Comparison of ENCODE assay signal across 12 cellular contexts in the genomic region with DNA sequence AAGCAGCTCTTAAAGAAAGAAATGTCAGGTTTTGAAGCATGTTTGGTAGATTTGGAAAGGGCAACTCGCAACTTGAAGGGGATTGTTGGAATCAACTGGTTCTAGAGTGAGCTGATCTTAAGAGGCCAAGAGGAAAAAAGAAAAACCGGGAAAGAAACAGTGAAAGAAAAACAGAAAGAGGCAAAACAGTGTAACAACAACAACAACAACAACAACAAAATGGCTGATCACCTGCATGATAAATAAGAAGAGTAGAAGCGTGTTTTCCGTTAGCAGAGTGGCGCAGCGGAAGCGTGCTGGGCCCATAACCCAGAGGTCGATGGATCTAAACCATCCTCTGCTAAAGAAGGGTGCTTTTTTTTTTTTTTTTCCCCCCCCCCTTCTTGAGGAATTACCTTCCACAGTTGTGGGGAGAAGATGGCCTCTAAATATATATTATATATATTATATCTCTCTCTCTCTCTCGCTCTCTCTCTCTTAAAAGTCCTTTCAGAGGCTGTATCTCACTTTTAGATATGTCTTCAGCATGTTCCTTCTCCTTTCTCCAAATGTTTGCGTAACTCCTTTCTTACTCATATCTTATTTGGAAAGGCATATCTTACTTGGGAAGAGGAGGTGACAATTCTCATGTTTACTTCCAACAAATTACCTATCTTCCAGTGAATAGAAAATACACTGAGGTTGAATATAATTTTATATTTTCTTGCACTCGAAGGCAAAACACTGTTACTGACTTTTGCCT.
DNase-seq lines count a peak whose midpoint lies in the region; ATAC-seq and TF ChIP-seq lines count a peak whose summit lies in the region.
"Had no signal": no experiment of that assay in that cellular context is flagged by ENCODE, and none has a peak within 500 bp of the region (broad histone marks: within the 10 kb centered on the region; RNA-seq: fewer than 3 reads in every experiment).

No MANE protein-coding gene starts in this region.

- TF ChIP-seq CTCF in Caco-2 (IDR thresholded peaks at IDR 0.05; ENCODE audit: insufficient read depth in 1 of 2, low read depth in 1 of 2, low read length in 1 of 2, severe bottlenecking in 1 of 2, unreplicated experiment in 1 of 2): no peak
- no peak for TF ChIP-seq CTCF in HFF-Myc (IDR thresholded peaks at IDR 0.05; ENCODE audit: low read depth, low read length, missing control alignments)
- no peak for TF ChIP-seq CTCF in glutamatergic neuron (IDR thresholded peaks at IDR 0.05; ENCODE audit: partially characterized antibody, unreplicated experiment)

- H3K36me3 Mint-ChIP-seq in Caco-2 (ENCODE audit: insufficient read depth, unreplicated experiment): peaks cover 14% of the 10 kb centered on the region
- no peaks in the 10 kb centered on the region for H3K36me3 Mint-ChIP-seq in glutamatergic neuron (ENCODE audit: unreplicated experiment)
- no peaks in the 10 kb centered on the region for H3K36me3 Mint-ChIP-seq in activated CD4-positive, alpha-beta memory T cell treated with anti-CD3 and anti-CD28 coated beads, Interleukin-2, amount 10 ng/mL, durations not matched to agents 7 days and 5 days (ENCODE audit: low read depth)
- H3K36me3 Mint-ChIP-seq: activated naive CD8-positive, alpha-beta T cell had no signal

- POLR2A ChIA-PET in Caco-2 (lab: Charles Lee): no interaction called here
- POLR2A ChIA-PET in activated CD4-positive, alpha-beta memory T cell treated with anti-CD3 and anti-CD28 coated beads, Interleukin-2, amount 10 ng/mL, durations not matched to agents 7 days and 5 days (lab: Charles Lee): no interaction called here

- H3K9me3 Mint-ChIP-seq in Caco-2 (ENCODE audit: unreplicated experiment) (no peaks in the 10 kb centered on the region), glutamatergic neuron (ENCODE audit: unreplicated experiment) (peaks cover 8% of the 10 kb centered on the region)
- H3K9me3 Mint-ChIP-seq in activated CD4-positive, alpha-beta memory T cell treated with anti-CD3 and anti-CD28 coated beads, Interleukin-2, amount 10 ng/mL, durations not matched to agents 7 days and 5 days: no peaks in the 10 kb centered on the region

- H3K27me3 Mint-ChIP-seq in Caco-2 (ENCODE audit: insufficient read depth, unreplicated experiment) (no peaks in the 10 kb centered on the region), glutamatergic neuron (ENCODE audit: unreplicated experiment) (peaks cover 2% of the 10 kb centered on the region)
- peaks cover 29% of the 10 kb centered on the region for H3K27me3 Mint-ChIP-seq in activated CD4-positive, alpha-beta memory T cell treated with anti-CD3 and anti-CD28 coated beads, Interleukin-2, amount 10 ng/mL, durations not matched to agents 7 days and 5 days

- H3K4me1 Mint-ChIP-seq in Caco-2 (ENCODE audit: low read depth, unreplicated experiment) (peaks cover 21% of the 10 kb centered on the region), glutamatergic neuron (ENCODE audit: low read depth, unreplicated experiment) (peaks cover 6% of the 10 kb centered on the region)
- peaks cover 6% of the 10 kb centered on the region for H3K4me1 Mint-ChIP-seq in activated CD4-positive, alpha-beta memory T cell treated with anti-CD3 and anti-CD28 coated beads, Interleukin-2, amount 10 ng/mL, durations not matched to agents 7 days and 5 days

- peaks cover 19% of the 10 kb centered on the region for H3K4me1 ChIP-seq in Caco-2

- CTCF ChIA-PET in Caco-2 (lab: Charles Lee): no interaction called here
- CTCF ChIA-PET in activated CD4-positive, alpha-beta memory T cell treated with anti-CD3 and anti-CD28 coated beads, Interleukin-2, amount 10 ng/mL, durations not matched to agents 7 days and 5 days (lab: Charles Lee): no interaction called here

- BruUV-seq in Caco-2 (replicated peaks; lab: Mats Ljungman, UMichigan): no TSS peak

- intact Hi-C loops in Caco-2 (cut with micrococcal nuclease; ENCODE audit: unreplicated experiment): no loop called here

- H3K27ac Mint-ChIP-seq in Caco-2 (ENCODE audit: unreplicated experiment) (peak overlapping the region; percentile 29), glutamatergic neuron (ENCODE audit: unreplicated experiment) (no peak overlapping the region)
- H3K27ac Mint-ChIP-seq in activated CD4-positive, alpha-beta memory T cell treated with anti-CD3 and anti-CD28 coated beads, Interleukin-2, amount 10 ng/mL, durations not matched to agents 7 days and 5 days: no peak overlapping the region
- H3K27ac Mint-ChIP-seq: activated naive CD8-positive, alpha-beta T cell had no signal

- no peaks in the 10 kb centered on the region for H3K9me3 ChIP-seq in Caco-2

- no peak for ATAC-seq in GM21447 (IDR thresholded peaks at IDR 0.05; ENCODE audit: unreplicated experiment)
- ATAC-seq in GM21526 (IDR thresholded peaks at IDR 0.05; ENCODE audit: low FRiP score, unreplicated experiment): no peak

- H3K27me3 ChIP-seq in Caco-2 (replicated peaks; ENCODE audit: control insufficient read depth, insufficient read depth, low read length): no peaks in the 10 kb centered on the region

- H3K4me3 ChIP-seq in Caco-2 (ENCODE audit: low read depth, low read length) (no peak overlapping the region), HFF-Myc (replicated peaks; ENCODE audit: low read depth, low read length) (peak overlapping the region; percentile 25)

- DNase-seq in Caco-2 (no peak), HFF-Myc (ENCODE audit: extremely low read depth, low read depth) (no peak), glutamatergic neuron (no peak), AG08396 (ENCODE audit: low spot score) (no peak)
- DNase-seq in activated CD4-positive, alpha-beta memory T cell treated with anti-CD3 and anti-CD28 coated beads, Interleukin-2, amount 10 ng/mL, durations not matched to agents 7 days and 5 days: no peak
- DNase-seq: DND-41; stimulated activated CD4-positive, alpha-beta T cell treated with anti-CD3 and anti-CD28 coated beads, Interleukin-4, amount 100 ng/mL, for 24 hours; stimulated activated naive CD4-positive, alpha-beta T cell treated with Interleukin-2 at 50 U/mL for 16 hours had no signal

- H3K36me3 ChIP-seq in Caco-2 (ENCODE audit: control insufficient read depth, insufficient read depth, low read length): no peaks in the 10 kb centered on the region

- H3K4me3 Mint-ChIP-seq in Caco-2 (ENCODE audit: unreplicated experiment) (peak overlapping the region; percentile 27), glutamatergic neuron (ENCODE audit: unreplicated experiment) (peak overlapping the region; percentile 2)
- no peak overlapping the region for H3K4me3 Mint-ChIP-seq in activated CD4-positive, alpha-beta memory T cell treated with anti-CD3 and anti-CD28 coated beads, Interleukin-2, amount 10 ng/mL, durations not matched to agents 7 days and 5 days
- H3K4me3 Mint-ChIP-seq: activated naive CD8-positive, alpha-beta T cell had no signal

TF ChIP-seq in PFSK-1, 5 proteins besides CTCF, POLR2A, EP300 and RAD21:
- TF ChIP-seq POLR2AphosphoS5 (IDR thresholded peaks at IDR 0.05; ENCODE audit: low read depth, low read length): no peak
- TF ChIP-seq FOXP2 (optimal IDR thresholded peaks at IDR 0.05; ENCODE audit: borderline replicate concordance, extremely low read depth, extremely low read length, insufficient read depth): peak; percentile 35
